ENCODE assay signal across 14 cellular contexts in genomic region chr5:157479166-157479565, GRCh38. TPM values are rescaled to one million over a fixed set of nuclear protein-coding genes. Genes with fewer than 3 reads are reported as not detected.
DNase-seq lines count a peak whose midpoint lies in the region; ATAC-seq lines count a peak whose summit lies in the region.
"Had no signal": no experiment of that assay in that cellular context is flagged by ENCODE, and none has a peak within 500 bp of the region (broad histone marks: within the 10 kb centered on the region; RNA-seq: fewer than 3 reads in every experiment).

No MANE protein-coding gene starts in this region.

- H3K36me3 Mint-ChIP-seq in activated CD4-positive, alpha-beta memory T cell treated with anti-CD3 and anti-CD28 coated beads, Interleukin-2, amount 10 ng/mL, durations not matched to agents 7 days and 5 days (ENCODE audit: low read depth): peaks cover 92% of the 10 kb centered on the region

- no peaks in the 10 kb centered on the region for H3K36me3 ChIP-seq in HAP-1 (replicated peaks)

- H3K9me3 ChIP-seq in HAP-1: no peaks in the 10 kb centered on the region
- H3K9me3 ChIP-seq: testis had no signal

- H3K4me1 ChIP-seq in HAP-1: no peaks in the 10 kb centered on the region
- H3K4me1 ChIP-seq: testis had no signal

- H3K27me3 ChIP-seq in HAP-1 (ENCODE audit: low read depth): no peaks in the 10 kb centered on the region
- H3K27me3 ChIP-seq: testis had no signal

- in situ Hi-C loops in HAP-1 (cut with MboI; ENCODE audit: low sequenced_read_pairs): loop anchor here (5.0 kb wide), 1 partner anchor 137 kb away; no protein-coding TSS in a partner anchor

- ATAC-seq in left ventricle myocardium superior (no peak), left lobe of liver (peak; percentile 7)
- ATAC-seq: K562 had no signal

- peak overlapping the region; percentile 75 for H3K27ac Mint-ChIP-seq in activated CD4-positive, alpha-beta memory T cell treated with anti-CD3 and anti-CD28 coated beads, Interleukin-2, amount 10 ng/mL, durations not matched to agents 7 days and 5 days

- no peaks in the 10 kb centered on the region for H3K27me3 Mint-ChIP-seq in activated CD4-positive, alpha-beta memory T cell treated with anti-CD3 and anti-CD28 coated beads, Interleukin-2, amount 10 ng/mL, durations not matched to agents 7 days and 5 days

- H3K4me3 ChIP-seq in HAP-1: no peak overlapping the region
- H3K4me3 ChIP-seq: K562, testis had no signal

- no peak overlapping the region for H3K4me3 Mint-ChIP-seq in activated CD4-positive, alpha-beta memory T cell treated with anti-CD3 and anti-CD28 coated beads, Interleukin-2, amount 10 ng/mL, durations not matched to agents 7 days and 5 days
- H3K4me3 Mint-ChIP-seq: WTC11 had no signal

- intact Hi-C loops in cardiac septum (cut with DNase I): loop anchor here (5.0 kb wide), 1 partner anchor 47 kb away; no protein-coding TSS in a partner anchor
- intact Hi-C loops in left ventricle myocardium superior (cut with micrococcal nuclease): no loop called here

- POLR2A ChIA-PET in activated CD4-positive, alpha-beta memory T cell treated with anti-CD3 and anti-CD28 coated beads, Interleukin-2, amount 10 ng/mL, durations not matched to agents 7 days and 5 days (lab: Charles Lee): interaction anchor here (1.3 to 2.2 kb wide), 2 partner anchors 15 to 22 kb away, joined by 3 to 6 read pairs; no protein-coding TSS in a partner anchor

- H3K9me3 Mint-ChIP-seq in activated CD4-positive, alpha-beta memory T cell treated with anti-CD3 and anti-CD28 coated beads, Interleukin-2, amount 10 ng/mL, durations not matched to agents 7 days and 5 days: no peaks in the 10 kb centered on the region

- DNase-seq in cardiac septum (ENCODE audit: low spot score): peak; percentile 63
- no peak for DNase-seq in left ventricle myocardium superior
- DNase-seq in activated CD4-positive, alpha-beta memory T cell treated with anti-CD3 and anti-CD28 coated beads, Interleukin-2, amount 10 ng/mL, durations not matched to agents 7 days and 5 days: no peak
- DNase-seq in left lobe of liver (ENCODE audit: low spot score): no peak
- peak; percentile 21 for DNase-seq in stromal cell of bone marrow (ENCODE audit: low read depth)
- DNase-seq in AG08395 (ENCODE audit: low spot score): no peak
- DNase-seq in activated CD4-positive, CD25-positive, alpha-beta regulatory T cell (lab: John Stamatoyannopoulos, UW): no peak
- no peak for DNase-seq in HAP-1 (ENCODE audit: low spot score in 2 of 2)
- DNase-seq: NCI-H1105 treated with DMSO at 0.1 percent for 48 hours, NCI-H2227 treated with DMSO at 0.1 percent for 48 hours, posterior cingulate gyrus, testis had no signal

- peaks cover 61% of the 10 kb centered on the region for H3K4me1 Mint-ChIP-seq in activated CD4-positive, alpha-beta memory T cell treated with anti-CD3 and anti-CD28 coated beads, Interleukin-2, amount 10 ng/mL, durations not matched to agents 7 days and 5 days

- CTCF ChIA-PET in activated CD4-positive, alpha-beta memory T cell treated with anti-CD3 and anti-CD28 coated beads, Interleukin-2, amount 10 ng/mL, durations not matched to agents 7 days and 5 days (lab: Charles Lee): interaction anchor here (0.7 to 2.1 kb wide), 6 partner anchors 9 to 264 kb away, joined by 3 to 10 read pairs (median 5); partner anchors contain the start of gene LSM11

RNA-seq across cellular contexts. Expression of gene NIPAL4, which starts 19.2 kb away (rescaled TPM):
- total RNA-seq in cardiac septum: 0.30 TPM
- total RNA-seq in left ventricle myocardium superior: not detected
- total RNA-seq in activated CD4-positive, alpha-beta memory T cell treated with anti-CD3 and anti-CD28 coated beads, Interleukin-2, amount 10 ng/mL, durations not matched to agents 7 days and 5 days: under 1 TPM; 0.05 to 0.10 TPM
- not detected for total RNA-seq in left lobe of liver
- total RNA-seq: K562, WTC11 had no signal

Comparison
In these comparisons a context has a peak if more than half of its experiments do, and no peak if none do; other contexts are left out.
1. DNase-seq: peak in cardiac septum (single experiment) and stromal cell of bone marrow (single experiment); none in left ventricle myocardium superior (single experiment), activated CD4-positive, alpha-beta memory T cell treated with anti-CD3 and anti-CD28 coated beads, Interleukin-2, amount 10 ng/mL, durations not matched to agents 7 days and 5 days (single experiment), left lobe of liver (single experiment), AG08395 (single experiment), activated CD4-positive, CD25-positive, alpha-beta regulatory T cell (0 of 4) and HAP-1 (0 of 2).